In the genomic region with DNA sequence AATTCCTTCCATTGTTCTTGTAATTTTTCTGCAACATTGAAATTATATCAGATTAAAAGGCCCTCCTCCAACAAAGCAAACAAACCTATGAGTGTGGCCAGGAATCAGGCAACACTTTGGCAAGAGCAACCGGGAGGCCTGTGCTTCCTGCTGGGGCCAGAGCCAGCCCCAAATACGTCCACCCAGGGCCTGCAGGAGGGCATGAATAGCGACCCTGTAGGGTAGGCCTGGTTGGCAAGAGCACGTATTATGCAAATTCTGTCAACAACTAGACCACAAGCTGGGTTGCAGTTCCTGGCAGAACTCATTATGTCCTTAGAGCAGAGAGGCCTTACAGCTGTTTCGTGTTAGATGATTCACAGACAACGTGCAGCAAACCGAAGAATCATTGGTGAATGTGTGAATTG, we compare ENCODE assay signal across 8 cellular contexts. TPM values are rescaled to one million over a fixed set of nuclear protein-coding genes. Genes with fewer than 3 reads are reported as not detected.
A peak's percentile ranks its signal among the peaks of the same experiment; 100 is the strongest.
DNase-seq lines count a peak whose midpoint lies in the region; ATAC-seq and TF ChIP-seq lines count a peak whose summit lies in the region.

No MANE protein-coding gene starts in this region.

- H3K4me3 ChIP-seq in effector memory CD4-positive, alpha-beta T cell (ENCODE audit: insufficient read depth, low read depth, low read length, poor library complexity, severe bottlenecking), result no peak overlapping the region
- no peak overlapping the region for H3K4me3 ChIP-seq in thoracic aorta

- H3K36me3 Mint-ChIP-seq in activated CD4-positive, alpha-beta T cell treated with anti-CD3 and anti-CD28 coated beads, Interleukin-2, amount 10 ng/mL, durations not matched to agents 7 days and 5 days (ENCODE audit: low read depth), result peaks cover 14% of the 10 kb centered on the region

- H3K4me1 ChIP-seq in effector memory CD4-positive, alpha-beta T cell (ENCODE audit: control insufficient read depth, insufficient read depth, low read length, poor library complexity, severe bottlenecking), result peaks cover 22% of the 10 kb centered on the region
- peaks cover 46 to 72% of the 10 kb centered on the region in 2 donors for H3K4me1 ChIP-seq in thoracic aorta (ENCODE audit: control insufficient read depth in 1 of 2, low read depth in 2 of 2)

- H3K27me3 Mint-ChIP-seq in activated CD4-positive, alpha-beta T cell treated with anti-CD3 and anti-CD28 coated beads, Interleukin-2, amount 10 ng/mL, durations not matched to agents 7 days and 5 days, result no peaks in the 10 kb centered on the region

- no peaks in the 10 kb centered on the region for H3K9me3 ChIP-seq in effector memory CD4-positive, alpha-beta T cell (ENCODE audit: control insufficient read depth, low read length)
- H3K9me3 ChIP-seq in thoracic aorta, result no peaks in the 10 kb centered on the region

- H3K36me3 ChIP-seq in effector memory CD4-positive, alpha-beta T cell (ENCODE audit: control insufficient read depth, insufficient read depth, low read length), result no peaks in the 10 kb centered on the region
- no peaks in the 10 kb centered on the region for H3K36me3 ChIP-seq in thoracic aorta

- peak overlapping the region; percentile 99 for H3K27ac Mint-ChIP-seq in activated CD4-positive, alpha-beta T cell treated with anti-CD3 and anti-CD28 coated beads, Interleukin-2, amount 10 ng/mL, durations not matched to agents 7 days and 5 days

- CTCF ChIA-PET in activated CD4-positive, alpha-beta T cell treated with anti-CD3 and anti-CD28 coated beads, Interleukin-2, amount 10 ng/mL, durations not matched to agents 7 days and 5 days (lab: Charles Lee), result interaction anchor here (0.8 to 2.1 kb wide), 11 partner anchors 10 to 66 kb away, joined by 3 to 11 read pairs (median 4); partner anchors contain the start of gene MAPK1IP1L

- peaks cover 11% of the 10 kb centered on the region for H3K9me3 Mint-ChIP-seq in activated CD4-positive, alpha-beta T cell treated with anti-CD3 and anti-CD28 coated beads, Interleukin-2, amount 10 ng/mL, durations not matched to agents 7 days and 5 days

- POLR2A ChIA-PET in activated CD4-positive, alpha-beta T cell treated with anti-CD3 and anti-CD28 coated beads, Interleukin-2, amount 10 ng/mL, durations not matched to agents 7 days and 5 days (lab: Charles Lee), result no interaction called here

- DNase-seq in Ammon's horn (ENCODE audit: low spot score) (peak; percentile 88), NCI-H2107 treated with DMSO at 0.1 percent for 48 hours (lab: John Stamatoyannopoulos, UW; ENCODE audit: unreplicated experiment) (peak; percentile 92), midbrain (lab: John Stamatoyannopoulos, UW) (peak; percentile 69), thoracic aorta (ENCODE audit: low spot score) (no peak)
- DNase-seq in activated CD4-positive, alpha-beta T cell treated with anti-CD3 and anti-CD28 coated beads, Interleukin-2, amount 10 ng/mL, durations not matched to agents 7 days and 5 days, result peak; percentile 62
- DNase-seq in effector memory CD4-positive, alpha-beta T cell, result peak; percentile 19 to 29 (median 24)

- no peak for TF ChIP-seq CTCF in thoracic aorta (IDR thresholded peaks at IDR 0.05)

- H3K4me3 Mint-ChIP-seq in activated CD4-positive, alpha-beta T cell treated with anti-CD3 and anti-CD28 coated beads, Interleukin-2, amount 10 ng/mL, durations not matched to agents 7 days and 5 days, result peak overlapping the region; percentile 65

- H3K4me1 Mint-ChIP-seq in activated CD4-positive, alpha-beta T cell treated with anti-CD3 and anti-CD28 coated beads, Interleukin-2, amount 10 ng/mL, durations not matched to agents 7 days and 5 days, result peaks cover 69% of the 10 kb centered on the region

- ATAC-seq in GM18870 (IDR thresholded peaks at IDR 0.05; ENCODE audit: unreplicated experiment) (peak; percentile 59), HG03060 (IDR thresholded peaks at IDR 0.05; ENCODE audit: low read depth, unreplicated experiment) (peak; percentile 60), thoracic aorta (ENCODE audit: insufficient number of reproducible peaks, low FRiP score, low read depth) (peak; percentile 30)

- peak overlapping the region; percentile 57 for H3K27ac ChIP-seq in effector memory CD4-positive, alpha-beta T cell (ENCODE audit: insufficient read depth, low read length, poor library complexity, severe bottlenecking)
- H3K27ac ChIP-seq in thoracic aorta, result peak overlapping the region; percentile 60 to 79

- H3K27me3 ChIP-seq in effector memory CD4-positive, alpha-beta T cell (replicated peaks; ENCODE audit: control insufficient read depth, insufficient read depth, low read length, poor library complexity, severe bottlenecking), result no peaks in the 10 kb centered on the region
- no peaks in the 10 kb centered on the region for H3K27me3 ChIP-seq in thoracic aorta (replicated peaks; ENCODE audit: insufficient read depth)

RNA-seq across cellular contexts. Expression of gene LGALS3, which starts 26.9 kb away (rescaled TPM):
- total RNA-seq in activated CD4-positive, alpha-beta T cell treated with anti-CD3 and anti-CD28 coated beads, Interleukin-2, amount 10 ng/mL, durations not matched to agents 7 days and 5 days, result 10 to 100 TPM; 39.1 to 41.6 TPM
- total RNA-seq in thoracic aorta, result 100 to 1,000 TPM; 195 to 237 TPM

RNA-seq across cellular contexts. Expression of gene MAPK1IP1L, which starts 50.7 kb away (rescaled TPM):
- total RNA-seq in activated CD4-positive, alpha-beta T cell treated with anti-CD3 and anti-CD28 coated beads, Interleukin-2, amount 10 ng/mL, durations not matched to agents 7 days and 5 days, result 100 to 1,000 TPM in 1 of 2 experiments, 10 to 100 TPM in 1; 94.3 to 118 TPM
- 100 to 1,000 TPM in 1 of 2 donors, 10 to 100 TPM in 1; 57.0 to 113 TPM for total RNA-seq in thoracic aorta

Comparison
In these comparisons a context has a peak if more than half of its experiments do, and no peak if none do; other contexts are left out.
1. RNA of gene LGALS3, which starts 26.9 kb away (total RNA-seq): 195 to 237 TPM in thoracic aorta; 39.1 to 41.6 TPM in activated CD4-positive, alpha-beta T cell treated with anti-CD3 and anti-CD28 coated beads, Interleukin-2, amount 10 ng/mL, durations not matched to agents 7 days and 5 days; every median in the first group is over 4 times any median in the second.
2. Peak in every context shown above with its lines, with median percentiles within 50 percentile points of each other: ATAC-seq.